Comparison of ENCODE assay signal across 8 cellular contexts in the genomic region with DNA sequence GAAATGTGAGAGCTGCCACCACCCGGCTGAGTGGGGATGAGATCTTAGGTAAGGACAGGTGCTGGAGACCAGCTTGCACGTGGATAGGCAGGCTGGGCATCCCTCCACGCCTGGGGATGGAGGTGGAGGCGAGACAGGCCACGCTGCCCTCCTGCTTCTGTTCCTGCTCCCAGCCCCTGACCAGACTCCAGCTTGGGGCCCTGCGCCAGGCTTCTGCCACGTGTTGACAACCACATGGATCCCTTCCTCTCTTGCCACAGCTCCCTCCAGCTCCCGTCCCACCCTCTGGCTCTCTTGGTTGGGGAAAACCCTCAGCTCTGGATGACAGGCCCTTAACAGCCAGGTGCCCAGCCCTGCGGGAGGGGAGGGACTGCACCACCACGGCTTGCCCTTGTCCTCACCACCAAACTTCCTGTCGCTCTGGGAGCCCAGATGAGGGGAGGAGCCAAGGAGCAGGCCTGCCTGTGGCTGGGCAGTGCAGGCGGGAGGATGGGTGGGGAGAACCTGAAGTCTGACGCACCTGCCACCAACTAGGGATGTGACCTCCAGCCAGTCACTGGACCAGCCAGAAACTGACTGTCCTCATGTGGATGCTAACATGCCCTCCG. TPM values are rescaled to one million over a fixed set of nuclear protein-coding genes. Genes with fewer than 3 reads are reported as not detected.
DNase-seq lines count a peak whose midpoint lies in the region; ATAC-seq and TF ChIP-seq lines count a peak whose summit lies in the region.

No MANE protein-coding gene starts in this region.

- H4K20me1 ChIP-seq in BLaER1 treated with 17β-estradiol and CSF1 and Interleukin-3, amounts not matched to agents 10 nM and 100 nM, result peaks cover 0 to 24% (median 0%) of the 10 kb centered on the region in 11 experiments; a peak in 6 of 22 replicates

- DNase-seq in T-helper 9 cell, result peak; percentile 24
- DNase-seq in cardiac muscle cell (ENCODE audit: low read depth in 1 of 2, low spot score in 1 of 2), result peak; percentile 23 to 36
- peak; percentile 18 to 33 (median 20) for DNase-seq in stimulated activated CD4-positive, alpha-beta T cell treated with anti-CD3 and anti-CD28 coated beads, TNF-alpha, amount 100 ng/mL, for 48 hours (ENCODE audit: low read depth in 3 of 3)

- TF ChIP-seq CTCF in cardiac muscle cell (IDR thresholded peaks at IDR 0.05; ENCODE audit: low read depth, low read length), result no peak

- no peaks in the 10 kb centered on the region for H3K36me3 ChIP-seq in BLaER1 treated with 17β-estradiol and CSF1 and Interleukin-3, amounts not matched to agents 10 nM and 100 nM
- no peaks in the 10 kb centered on the region for H3K36me3 ChIP-seq in cardiac muscle cell

- peak overlapping the region in 2 of 11 experiments; percentile 14 to 33; a peak in 2 of 22 replicates for H3K9ac ChIP-seq in BLaER1 treated with 17β-estradiol and CSF1 and Interleukin-3, amounts not matched to agents 10 nM and 100 nM

- H3K4me3 ChIP-seq in BLaER1 treated with 17β-estradiol and CSF1 and Interleukin-3, amounts not matched to agents 10 nM and 100 nM, result no peak overlapping the region
- no peak overlapping the region for H3K4me3 ChIP-seq in cardiac muscle cell

- 0 out of 22 replicates have a peak, but pooled peaks cover 0 to 7% (median 0%) of the 10 kb centered on the region in 11 experiments for H3K27me3 ChIP-seq in BLaER1 treated with 17β-estradiol and CSF1 and Interleukin-3, amounts not matched to agents 10 nM and 100 nM
- no peaks in the 10 kb centered on the region for H3K27me3 ChIP-seq in cardiac muscle cell

- H3K9me3 ChIP-seq in BLaER1 treated with 17β-estradiol and CSF1 and Interleukin-3, amounts not matched to agents 10 nM and 100 nM (replicated peaks in 1 of 11), result no peaks in the 10 kb centered on the region
- H3K9me3 ChIP-seq in cardiac muscle cell (ENCODE audit: low read depth), result no peaks in the 10 kb centered on the region

- H3K27ac ChIP-seq in BLaER1 treated with 17β-estradiol and CSF1 and Interleukin-3, amounts not matched to agents 10 nM and 100 nM, result peak overlapping the region in 2 of 11 experiments; percentile 4 to 37; a peak in 2 of 22 replicates
- peak overlapping the region; percentile 40 for H3K27ac ChIP-seq in cardiac muscle cell

- ATAC-seq in HG03066 (IDR thresholded peaks at IDR 0.05; ENCODE audit: low read depth, unreplicated experiment), result peak; percentile 65
- ATAC-seq in HG03460 (IDR thresholded peaks at IDR 0.05; ENCODE audit: unreplicated experiment), result no peak
- no peak for ATAC-seq in HG02623 (IDR thresholded peaks at IDR 0.05; ENCODE audit: unreplicated experiment)
- ATAC-seq in HG03571 (IDR thresholded peaks at IDR 0.05; ENCODE audit: unreplicated experiment), result no peak

- H3K4me2 ChIP-seq in BLaER1 treated with 17β-estradiol and CSF1 and Interleukin-3, amounts not matched to agents 10 nM and 100 nM, result peak overlapping the region; percentile 47 to 89 (median 79)

- peaks cover 65 to 90% (median 79%) of the 10 kb centered on the region in 10 experiments for H3K4me1 ChIP-seq in BLaER1 treated with 17β-estradiol and CSF1 and Interleukin-3, amounts not matched to agents 10 nM and 100 nM
- H3K4me1 ChIP-seq in cardiac muscle cell (ENCODE audit: low read depth), result peaks cover 18% of the 10 kb centered on the region

RNA-seq across cellular contexts. Expression of gene KCNH2, which starts 36.0 kb away (rescaled TPM):
- 91.5 and 110 TPM in 2 replicates for total RNA-seq in cardiac muscle cell
- polyA plus RNA-seq in cardiac muscle cell, result 48.0 and 64.2 TPM in 2 replicates

RNA-seq across cellular contexts. Expression of gene NOS3, which starts 48.7 kb away (rescaled TPM):
- 19.7 and 20.3 TPM in 2 replicates for total RNA-seq in cardiac muscle cell
- polyA plus RNA-seq in cardiac muscle cell, result 13.1 and 16.3 TPM in 2 replicates
